In the genomic region with DNA sequence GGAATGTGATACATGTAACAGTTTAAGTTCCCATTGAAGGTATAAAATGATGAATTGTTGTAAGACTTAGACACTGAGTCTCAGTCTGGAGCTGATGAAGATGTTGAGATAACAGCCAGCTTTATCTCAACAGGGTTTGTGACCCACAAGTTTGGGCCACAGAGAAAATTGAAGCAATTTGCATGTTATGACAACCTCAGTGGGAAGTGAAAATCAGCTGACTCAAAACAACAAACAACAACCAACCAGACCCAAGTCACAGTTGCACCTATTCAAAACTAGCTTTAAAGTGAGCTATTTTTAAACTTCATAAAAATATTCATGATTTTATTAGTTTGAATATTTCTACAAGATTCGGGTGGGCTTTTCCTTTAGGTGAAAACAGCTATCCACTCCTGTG, we compare ENCODE assay signal across 18 cellular contexts. TPM values are rescaled to one million over a fixed set of nuclear protein-coding genes. Genes with fewer than 3 reads are reported as not detected.
DNase-seq lines count a peak whose midpoint lies in the region; ATAC-seq and TF ChIP-seq lines count a peak whose summit lies in the region.
"Had no signal": no experiment of that assay in that cellular context is flagged by ENCODE, and none has a peak within 500 bp of the region (broad histone marks: within the 10 kb centered on the region; RNA-seq: fewer than 3 reads in every experiment).

No MANE protein-coding gene starts in this region.

- no peak for TF ChIP-seq CTCF in GM10266 (IDR thresholded peaks at IDR 0.05; ENCODE audit: control insufficient read depth, insufficient read depth, low read depth, missing control alignments)

- no peaks in the 10 kb centered on the region for H3K36me3 ChIP-seq in MG63
- H3K36me3 ChIP-seq: ascending aorta, esophagus muscularis mucosa, heart right ventricle had no signal

- peak; percentile 87 for ATAC-seq in GM19351 (IDR thresholded peaks at IDR 0.05; ENCODE audit: unreplicated experiment)
- ATAC-seq in HG02623 (IDR thresholded peaks at IDR 0.05; ENCODE audit: unreplicated experiment) = peak; percentile 62
- peak; percentile 72 for ATAC-seq in HG03432 (IDR thresholded peaks at IDR 0.05; ENCODE audit: unreplicated experiment)
- ATAC-seq: CD8-positive, alpha-beta T cell; heart right ventricle; left cardiac atrium had no signal

- H3K27me3 ChIP-seq in MG63 = no peaks in the 10 kb centered on the region; the same call in 1 of the 2 replicates
- H3K27me3 ChIP-seq: ascending aorta, esophagus muscularis mucosa had no signal

- DNase-seq in GM10266 (ENCODE audit: extremely low spot score) (peak; percentile 17), midbrain (lab: John Stamatoyannopoulos, UW) (no peak), MG63 (no peak), NCI-H446 (lab: John Stamatoyannopoulos, UW) (no peak)
- no peak for DNase-seq in central memory CD4-positive, alpha-beta T cell
- DNase-seq: activated CD4-positive, alpha-beta T cell treated with anti-CD3 and anti-CD28 coated beads, Interleukin-2, amount 50 U/mL, for 48 hours; CD8-positive, alpha-beta T cell; EL; heart right ventricle; left cardiac atrium; SHP77; T-helper 9 cell had no signal

- H3K9me3 ChIP-seq in MG63 = no peaks in the 10 kb centered on the region
- H3K9me3 ChIP-seq: ascending aorta, esophagus muscularis mucosa had no signal

- no peak overlapping the region for H3K4me3 ChIP-seq in MG63
- H3K4me3 ChIP-seq: ascending aorta, coronary artery, esophagus muscularis mucosa, heart right ventricle had no signal

RNA-seq across cellular contexts. Expression of a gene that starts 8.0 kb away (rescaled TPM):
- total RNA-seq in MG63 (2014; rRNA removed; shearing (Covaris generic); ENCODE audit: low replicate concordance) = 0.52 TPM in 1 of 2 replicates, not detected in the other
- total RNA-seq: CD8-positive, alpha-beta T cell had no signal

RNA-seq across cellular contexts. Expression of a gene that starts 21.1 kb away (rescaled TPM):
- 0.59 TPM in 1 of 2 replicates, not detected in the other for total RNA-seq in MG63 (2014; rRNA removed; shearing (Covaris generic); ENCODE audit: low replicate concordance)
- total RNA-seq: ascending aorta had no signal
